Comparison of ENCODE assay signal across 27 cellular contexts in genomic region chr15:89231832-89232231, GRCh38. TPM values are rescaled to one million over a fixed set of nuclear protein-coding genes. Genes with fewer than 3 reads are reported as not detected.
DNase-seq lines count a peak whose midpoint lies in the region; ATAC-seq and TF ChIP-seq lines count a peak whose summit lies in the region.
"Had no signal": no experiment of that assay in that cellular context is flagged by ENCODE, and none has a peak within 500 bp of the region (broad histone marks: within the 10 kb centered on the region; RNA-seq: fewer than 3 reads in every experiment).

No MANE protein-coding gene starts in this region.

- no peak overlapping the region for H3K9ac ChIP-seq in IMR-90 (ENCODE audit: low read depth, low read length)
- H3K9ac ChIP-seq: BLaER1 had no signal

- H4K5ac ChIP-seq in IMR-90 (ENCODE audit: low read depth, low read length), result no peak overlapping the region

- peak overlapping the region; percentile 1 for H3K27ac Mint-ChIP-seq in activated T-helper 1 cell treated with anti-CD3 and anti-CD28 coated beads, Interleukin-12 subunit alpha, Interleukin-12 subunit beta, Interleukin-2, Interleukin-4 antibody, amounts not matched to agents 30 ng/mL and 10 ng/mL and 1 ng/mL, durations not matched to agents 14 hours and 24 hours and 36 hours
- H3K27ac Mint-ChIP-seq in nephron progenitor cell (peak overlapping the region; percentile 22), chondrocyte (ENCODE audit: unreplicated experiment) (no peak overlapping the region)
- no peak overlapping the region for H3K27ac Mint-ChIP-seq in stimulated activated naive B cell treated with anti-CD40 and anti-IgM and Interleukin-4, amounts not matched to agents 10 μg/mL and 1 μg/mL and 100 μg/mL, for 72 hours
- H3K27ac Mint-ChIP-seq: CD14-positive monocyte; CD4-positive, alpha-beta memory T cell; CD4-positive, CD25-positive, alpha-beta regulatory T cell; CD8-positive, alpha-beta memory T cell had no signal

- no peak overlapping the region for H4K8ac ChIP-seq in IMR-90 (ENCODE audit: low read depth in 2 of 2, low read length in 2 of 2)

- no peak overlapping the region; the same call in 1 of the 2 replicates for H3K14ac ChIP-seq in IMR-90 (replicated peaks; ENCODE audit: low read depth, low read length)

- no peak overlapping the region for H3K56ac ChIP-seq in IMR-90 (ENCODE audit: extremely low read depth, insufficient read depth, low read length)

- no peaks in the 10 kb centered on the region for H3K36me3 ChIP-seq in IMR-90 (ENCODE audit: control insufficient read depth, insufficient read depth, low read length)
- H3K36me3 ChIP-seq: BE2C, BLaER1 had no signal

- TF ChIP-seq CTCF in IMR-90 (conservative IDR thresholded peaks at IDR 0.05; ENCODE audit: low read depth, low read length) (no peak), nephron progenitor cell (IDR thresholded peaks at IDR 0.05) (no peak), chondrocyte (IDR thresholded peaks at IDR 0.05) (no peak)

- 0 out of 2 replicates have a peak overlapping the region, but pooled peaks have one; percentile 5 for H3K4ac ChIP-seq in IMR-90 (ENCODE audit: low read depth, low read length)

- H3K18ac ChIP-seq in IMR-90 (ENCODE audit: low read depth, low read length), result no peak overlapping the region

- H2BK15ac ChIP-seq in IMR-90 (ENCODE audit: low read depth, low read length), result no peak overlapping the region

- no peak overlapping the region for H3K4me3 ChIP-seq in IMR-90 (ENCODE audit: insufficient read depth, low read depth, low read length)
- H3K4me3 ChIP-seq: BLaER1, GM12878 had no signal

- no peak for TF ChIP-seq RAD21 in IMR-90 (IDR thresholded peaks at IDR 0.05; ENCODE audit: low read length)

- intact Hi-C loops in IMR-90 (cut with micrococcal nuclease), result no loop called here
- intact Hi-C loops in activated T-helper 1 cell treated with anti-CD3 and anti-CD28 coated beads, Interleukin-12 subunit alpha, Interleukin-12 subunit beta, Interleukin-2, Interleukin-4 antibody, amounts not matched to agents 30 ng/mL and 10 ng/mL and 1 ng/mL, durations not matched to agents 14 hours and 24 hours and 36 hours (cut with micrococcal nuclease), result no loop called here
- intact Hi-C loops in left ventricle myocardium superior (cut with micrococcal nuclease), result no loop called here

- no peak overlapping the region for H2AK9ac ChIP-seq in IMR-90 (replicated peaks; ENCODE audit: low read depth, low read length, poor library complexity)

- H3K27ac ChIP-seq in IMR-90 (ENCODE audit: insufficient read depth, low read length), result no peak overlapping the region
- H3K27ac ChIP-seq: BLaER1 had no signal

- dilution Hi-C loops in IMR-90 (cut with HindIII; ENCODE audit: low sequenced_read_pairs, unreplicated experiment), result no loop called here

- POLR2A ChIA-PET in IMR-90 (lab: Charles Lee; ENCODE audit: unreplicated experiment), result no interaction called here

- H2BK5ac ChIP-seq in IMR-90 (ENCODE audit: low read depth, low read length, poor library complexity, severe bottlenecking), result no peak overlapping the region

- DNase-seq in IMR-90 (no peak), nephron progenitor cell (no peak), left ventricle myocardium superior (no peak), chondrocyte (ENCODE audit: low spot score) (no peak)
- no peak for DNase-seq in activated T-helper 1 cell treated with anti-CD3 and anti-CD28 coated beads, Interleukin-12 subunit alpha, Interleukin-12 subunit beta, Interleukin-2, Interleukin-4 antibody, amounts not matched to agents 30 ng/mL and 10 ng/mL and 1 ng/mL, durations not matched to agents 14 hours and 24 hours and 36 hours (ENCODE audit: low spot score)
- DNase-seq in stimulated activated naive B cell treated with anti-CD40 and anti-IgM and Interleukin-4, amounts not matched to agents 10 μg/mL and 1 μg/mL and 100 μg/mL, for 72 hours, result no peak
- DNase-seq: 8988T; ACHN; BE2C; C1 segment of cervical spinal cord; CD4-positive, alpha-beta memory T cell; CD4-positive, CD25-positive, alpha-beta regulatory T cell; CD8-positive, alpha-beta memory T cell; COR-L47; DMS 273 treated with DMSO at 0.1 percent for 48 hours; DMS153; DMS53; DMS79; DND-41; EL; GDM1 had no signal

- H3K4me1 Mint-ChIP-seq in activated T-helper 1 cell treated with anti-CD3 and anti-CD28 coated beads, Interleukin-12 subunit alpha, Interleukin-12 subunit beta, Interleukin-2, Interleukin-4 antibody, amounts not matched to agents 30 ng/mL and 10 ng/mL and 1 ng/mL, durations not matched to agents 14 hours and 24 hours and 36 hours (ENCODE audit: low read depth), result no peaks in the 10 kb centered on the region
- H3K4me1 Mint-ChIP-seq in nephron progenitor cell, result no peaks in the 10 kb centered on the region
- H3K4me1 Mint-ChIP-seq in chondrocyte (ENCODE audit: low read depth), result no peaks in the 10 kb centered on the region
- no peaks in the 10 kb centered on the region for H3K4me1 Mint-ChIP-seq in stimulated activated naive B cell treated with anti-CD40 and anti-IgM and Interleukin-4, amounts not matched to agents 10 μg/mL and 1 μg/mL and 100 μg/mL, for 72 hours
- H3K4me1 Mint-ChIP-seq: CD14-positive monocyte; CD4-positive, alpha-beta memory T cell; CD4-positive, CD25-positive, alpha-beta regulatory T cell; CD8-positive, alpha-beta memory T cell had no signal

- no peaks in the 10 kb centered on the region for H4K20me1 ChIP-seq in IMR-90 (ENCODE audit: insufficient read depth, low read length)
- H4K20me1 ChIP-seq: BLaER1 had no signal

- H3K4me3 Mint-ChIP-seq in activated T-helper 1 cell treated with anti-CD3 and anti-CD28 coated beads, Interleukin-12 subunit alpha, Interleukin-12 subunit beta, Interleukin-2, Interleukin-4 antibody, amounts not matched to agents 30 ng/mL and 10 ng/mL and 1 ng/mL, durations not matched to agents 14 hours and 24 hours and 36 hours, result no peak overlapping the region
- H3K4me3 Mint-ChIP-seq in nephron progenitor cell (no peak overlapping the region), chondrocyte (ENCODE audit: unreplicated experiment) (no peak overlapping the region)
- H3K4me3 Mint-ChIP-seq in stimulated activated naive B cell treated with anti-CD40 and anti-IgM and Interleukin-4, amounts not matched to agents 10 μg/mL and 1 μg/mL and 100 μg/mL, for 72 hours, result no peak overlapping the region
- H3K4me3 Mint-ChIP-seq: CD14-positive monocyte; CD4-positive, alpha-beta memory T cell; CD4-positive, CD25-positive, alpha-beta regulatory T cell; CD8-positive, alpha-beta memory T cell had no signal

- peaks cover 6% of the 10 kb centered on the region; the same call in 1 of the 2 replicates for H3K4me1 ChIP-seq in IMR-90 (ENCODE audit: control insufficient read depth, insufficient read depth, low read length)
- H3K4me1 ChIP-seq: BE2C had no signal

- no peak overlapping the region for H2AFZ ChIP-seq in IMR-90 (replicated peaks; ENCODE audit: low read length, poor library complexity)

- ATAC-seq in IMR-90 (ENCODE audit: low read depth) (no peak), left ventricle myocardium superior (no peak)
- no peak for ATAC-seq in stimulated activated naive B cell treated with anti-CD40 and anti-IgM and Interleukin-4, amounts not matched to agents 10 μg/mL and 1 μg/mL and 100 μg/mL, for 72 hours (replicated peaks)
- ATAC-seq: GM12878 had no signal

- no peak overlapping the region for H4K91ac ChIP-seq in IMR-90 (ENCODE audit: insufficient read depth, low read depth, low read length)

- no peaks in the 10 kb centered on the region for H3K9me3 ChIP-seq in IMR-90 (ENCODE audit: control insufficient read depth, insufficient read depth, low read length)
- H3K9me3 ChIP-seq: BE2C, BLaER1 had no signal

- CTCF ChIA-PET in IMR-90 (lab: Yijun Ruan, JAX), result no interaction called here

- H2BK20ac ChIP-seq in IMR-90 (ENCODE audit: low read depth, low read length), result no peak overlapping the region; the same call in 1 of the 2 replicates

- H3K36me3 Mint-ChIP-seq in activated T-helper 1 cell treated with anti-CD3 and anti-CD28 coated beads, Interleukin-12 subunit alpha, Interleukin-12 subunit beta, Interleukin-2, Interleukin-4 antibody, amounts not matched to agents 30 ng/mL and 10 ng/mL and 1 ng/mL, durations not matched to agents 14 hours and 24 hours and 36 hours (ENCODE audit: low read depth), result no peaks in the 10 kb centered on the region
- H3K36me3 Mint-ChIP-seq in nephron progenitor cell (ENCODE audit: low read depth) (no peaks in the 10 kb centered on the region), chondrocyte (ENCODE audit: low read depth) (no peaks in the 10 kb centered on the region)
- H3K36me3 Mint-ChIP-seq in stimulated activated naive B cell treated with anti-CD40 and anti-IgM and Interleukin-4, amounts not matched to agents 10 μg/mL and 1 μg/mL and 100 μg/mL, for 72 hours, result no peaks in the 10 kb centered on the region
- H3K36me3 Mint-ChIP-seq: CD14-positive monocyte; CD4-positive, alpha-beta memory T cell; CD8-positive, alpha-beta memory T cell had no signal

- no peaks in the 10 kb centered on the region; the same call in 1 of the 2 replicates for H3K9me1 ChIP-seq in IMR-90 (ENCODE audit: insufficient read depth, low read length)

- H3K9me3 Mint-ChIP-seq in activated T-helper 1 cell treated with anti-CD3 and anti-CD28 coated beads, Interleukin-12 subunit alpha, Interleukin-12 subunit beta, Interleukin-2, Interleukin-4 antibody, amounts not matched to agents 30 ng/mL and 10 ng/mL and 1 ng/mL, durations not matched to agents 14 hours and 24 hours and 36 hours, result no peaks in the 10 kb centered on the region
- H3K9me3 Mint-ChIP-seq in nephron progenitor cell, result peaks cover 4% of the 10 kb centered on the region
- no peaks in the 10 kb centered on the region for H3K9me3 Mint-ChIP-seq in chondrocyte (ENCODE audit: low read depth)
- no peaks in the 10 kb centered on the region for H3K9me3 Mint-ChIP-seq in stimulated activated naive B cell treated with anti-CD40 and anti-IgM and Interleukin-4, amounts not matched to agents 10 μg/mL and 1 μg/mL and 100 μg/mL, for 72 hours
- H3K9me3 Mint-ChIP-seq: CD4-positive, CD25-positive, alpha-beta regulatory T cell; CD8-positive, alpha-beta memory T cell had no signal

- no peak for TF ChIP-seq POLR2A in IMR-90 (IDR thresholded peaks at IDR 0.05; ENCODE audit: low read depth, low read length)

- peaks cover 2% of the 10 kb centered on the region; the same call in 1 of the 2 replicates for H3K27me3 ChIP-seq in IMR-90 (ENCODE audit: control insufficient read depth, insufficient read depth, low read length)
- H3K27me3 ChIP-seq: BLaER1 had no signal

- in situ Hi-C loops in IMR-90 (cut with MboI; ENCODE audit: low sequenced_read_pairs), result no loop called here

- H2AK5ac ChIP-seq in IMR-90 (ENCODE audit: low read depth, low read length), result no peak overlapping the region; the same call in 1 of the 2 replicates

- BruUV-seq in IMR-90 (replicated peaks; lab: Mats Ljungman, UMichigan), result no TSS peak

- H3K27me3 Mint-ChIP-seq in activated T-helper 1 cell treated with anti-CD3 and anti-CD28 coated beads, Interleukin-12 subunit alpha, Interleukin-12 subunit beta, Interleukin-2, Interleukin-4 antibody, amounts not matched to agents 30 ng/mL and 10 ng/mL and 1 ng/mL, durations not matched to agents 14 hours and 24 hours and 36 hours (ENCODE audit: insufficient read depth), result peaks cover 32% of the 10 kb centered on the region
- H3K27me3 Mint-ChIP-seq in nephron progenitor cell (ENCODE audit: low read depth, poor library complexity) (peaks cover 38% of the 10 kb centered on the region), chondrocyte (ENCODE audit: low read depth) (peaks cover 14% of the 10 kb centered on the region)
- peaks cover 24 to 33% of the 10 kb centered on the region in 2 donors for H3K27me3 Mint-ChIP-seq in stimulated activated naive B cell treated with anti-CD40 and anti-IgM and Interleukin-4, amounts not matched to agents 10 μg/mL and 1 μg/mL and 100 μg/mL, for 72 hours

- H3K79me1 ChIP-seq in IMR-90 (ENCODE audit: low read depth in 1 of 2, low read length in 2 of 2), result no peaks in the 10 kb centered on the region

- H3K4me2 ChIP-seq in IMR-90 (ENCODE audit: low read depth, low read length), result no peak overlapping the region
- H3K4me2 ChIP-seq: BLaER1 had no signal

- H3K23ac ChIP-seq in IMR-90 (ENCODE audit: low read depth, low read length), result no peak overlapping the region

- peak overlapping the region; percentile 40; the same call in 1 of the 2 replicates for H2BK120ac ChIP-seq in IMR-90 (ENCODE audit: low read depth, low read length)

RNA-seq across cellular contexts. Expression of gene RLBP1, which starts 10.5 kb away (rescaled TPM):
- total RNA-seq in IMR-90 (2012; rRNA removed) (not detected in 2 replicates), left ventricle myocardium superior (not detected), chondrocyte (not detected in 3 replicates)
- polyA plus RNA-seq in IMR-90 (2012; rRNA removed), result not detected in 2 replicates
- polyA plus RNA-seq in IMR-90 (2012; cell fraction: cytosol; rRNA removed), result not detected in 2 replicates
- not detected in 2 replicates for polyA plus RNA-seq in IMR-90 (2012; cell fraction: nucleus; rRNA removed; ENCODE audit: low replicate concordance)
- total RNA-seq in activated T-helper 1 cell treated with anti-CD3 and anti-CD28 coated beads, Interleukin-12 subunit alpha, Interleukin-12 subunit beta, Interleukin-2, Interleukin-4 antibody, amounts not matched to agents 30 ng/mL and 10 ng/mL and 1 ng/mL, durations not matched to agents 14 hours and 24 hours and 36 hours, result not detected in 2 replicates
- total RNA-seq: A673; CD4-positive, alpha-beta memory T cell; CD4-positive, CD25-positive, alpha-beta regulatory T cell; CD8-positive, alpha-beta memory T cell; Daoy had no signal
- polyA plus RNA-seq: AG04450; CD14-positive monocyte; CD4-positive, alpha-beta memory T cell; CD4-positive, CD25-positive, alpha-beta regulatory T cell; CD8-positive, alpha-beta memory T cell; GM12878 had no signal

RNA-seq across cellular contexts. Expression of gene FANCI, which starts 11.9 kb away (rescaled TPM):
- total RNA-seq in IMR-90 (2012; rRNA removed), result 25.6 and 34.2 TPM in 2 replicates
- 11.6 and 13.2 TPM in 2 replicates for polyA plus RNA-seq in IMR-90 (2012; rRNA removed)
- 1.8 and 4.1 TPM in 2 replicates for polyA plus RNA-seq in IMR-90 (2012; cell fraction: cytosol; rRNA removed)
- 3.0 and 18.5 TPM in 2 replicates for polyA plus RNA-seq in IMR-90 (2012; cell fraction: nucleus; rRNA removed; ENCODE audit: low replicate concordance)
- total RNA-seq in activated T-helper 1 cell treated with anti-CD3 and anti-CD28 coated beads, Interleukin-12 subunit alpha, Interleukin-12 subunit beta, Interleukin-2, Interleukin-4 antibody, amounts not matched to agents 30 ng/mL and 10 ng/mL and 1 ng/mL, durations not matched to agents 14 hours and 24 hours and 36 hours, result 167 and 172 TPM in 2 replicates
- total RNA-seq in left ventricle myocardium superior, result 1.9 TPM
- total RNA-seq in chondrocyte, result 11.2 to 26.0 TPM (median 15.3 TPM) in 3 replicates

Comparison
In these comparisons a context has a peak if more than half of its experiments do, and no peak if none do; other contexts are left out.
1. H3K27ac Mint-ChIP-seq: peak in activated T-helper 1 cell treated with anti-CD3 and anti-CD28 coated beads, Interleukin-12 subunit alpha, Interleukin-12 subunit beta, Interleukin-2, Interleukin-4 antibody, amounts not matched to agents 30 ng/mL and 10 ng/mL and 1 ng/mL, durations not matched to agents 14 hours and 24 hours and 36 hours (single experiment) and nephron progenitor cell (single experiment); none in chondrocyte (single experiment) and stimulated activated naive B cell treated with anti-CD40 and anti-IgM and Interleukin-4, amounts not matched to agents 10 μg/mL and 1 μg/mL and 100 μg/mL, for 72 hours (single experiment).